Comparison of ENCODE assay signal across 9 cellular contexts in genomic region chr20:35156978-35157377, GRCh38.
"Had no signal": no experiment of that assay in that cellular context is flagged by ENCODE, and none has a peak within 500 bp of the region (broad histone marks: within the 10 kb centered on the region; RNA-seq: fewer than 3 reads in every experiment).

No MANE protein-coding gene starts in this region.

- H2AFZ ChIP-seq: GM23338 had no signal

- H3K9ac ChIP-seq: KMS-11 had no signal

- FAIRE-seq: H1, H54 had no signal

- H3K27ac ChIP-seq: HL-60, KMS-11 had no signal

- H3K4me2 ChIP-seq: GM23338, KMS-11 had no signal

- H3K4me3 ChIP-seq: GM23338 had no signal

- DNase-seq: H9, HCEC 1CT, IMR-90, KBM-7 had no signal

- ATAC-seq: GM23338 had no signal
